In genomic region chr14:65961004-65961403, GRCh38 we compare ENCODE assay signal across 10 cellular contexts.
DNase-seq lines count a peak whose midpoint lies in the region; ATAC-seq and TF ChIP-seq lines count a peak whose summit lies in the region.
"Had no signal": no experiment of that assay in that cellular context is flagged by ENCODE, and none has a peak within 500 bp of the region (broad histone marks: within the 10 kb centered on the region; RNA-seq: fewer than 3 reads in every experiment).

No MANE protein-coding gene starts in this region.

- POLR2A ChIA-PET in PC-3 (lab: Charles Lee; ENCODE audit: unreplicated experiment): interaction anchor here (0.7 kb wide), 1 partner anchor 85 kb away, joined by 4 read pairs; no protein-coding TSS in a partner anchor

- H3F3A ChIP-seq in PC-3 (ENCODE audit: low read length, unreplicated experiment): no peaks in the 10 kb centered on the region

- H3K27me3 Mint-ChIP-seq in HFFc6 (ENCODE audit: insufficient read depth): peaks cover 10% of the 10 kb centered on the region; the same call in 1 of the 2 replicates
- peaks cover 18% of the 10 kb centered on the region for H3K27me3 Mint-ChIP-seq in activated T-helper 1 cell treated with anti-CD3 and anti-CD28 coated beads, Interleukin-12 subunit alpha, Interleukin-12 subunit beta, Interleukin-2, Interleukin-4 antibody, amounts not matched to agents 30 ng/mL and 10 ng/mL and 1 ng/mL, durations not matched to agents 14 hours and 24 hours and 36 hours (ENCODE audit: insufficient read depth)

- no peaks in the 10 kb centered on the region for H3K36me3 Mint-ChIP-seq in HFFc6 (ENCODE audit: low read depth)
- peaks cover 2% of the 10 kb centered on the region for H3K36me3 Mint-ChIP-seq in activated T-helper 1 cell treated with anti-CD3 and anti-CD28 coated beads, Interleukin-12 subunit alpha, Interleukin-12 subunit beta, Interleukin-2, Interleukin-4 antibody, amounts not matched to agents 30 ng/mL and 10 ng/mL and 1 ng/mL, durations not matched to agents 14 hours and 24 hours and 36 hours (ENCODE audit: low read depth)

- TF ChIP-seq CTCF in HFFc6 (IDR thresholded peaks at IDR 0.05) (peak; percentile 78), PC-3 (conservative IDR thresholded peaks at IDR 0.05; ENCODE audit: low read depth, low read length) (peak; percentile 84), cardiac muscle cell (IDR thresholded peaks at IDR 0.05; ENCODE audit: low read depth, low read length) (peak; percentile 92)

- no peak overlapping the region for H2AFZ ChIP-seq in PC-3 (ENCODE audit: low read length)

- H3K36me3 ChIP-seq in PC-3 (ENCODE audit: low read depth, low read length) (no peaks in the 10 kb centered on the region), cardiac muscle cell (no peaks in the 10 kb centered on the region)
- H3K36me3 ChIP-seq: uterus had no signal

- H3K4me1 ChIP-seq in PC-3 (ENCODE audit: insufficient read depth, low read length) (no peaks in the 10 kb centered on the region), cardiac muscle cell (ENCODE audit: low read depth) (no peaks in the 10 kb centered on the region)
- H3K4me1 ChIP-seq: uterus had no signal

- no peak overlapping the region for H3K4me2 ChIP-seq in PC-3 (ENCODE audit: low read length)

- H3K27ac Mint-ChIP-seq in HFFc6: no peak overlapping the region
- no peak overlapping the region for H3K27ac Mint-ChIP-seq in activated T-helper 1 cell treated with anti-CD3 and anti-CD28 coated beads, Interleukin-12 subunit alpha, Interleukin-12 subunit beta, Interleukin-2, Interleukin-4 antibody, amounts not matched to agents 30 ng/mL and 10 ng/mL and 1 ng/mL, durations not matched to agents 14 hours and 24 hours and 36 hours
- H3K27ac Mint-ChIP-seq: T-helper 1 cell treated with Interleukin-12 subunit alpha and Interleukin-12 subunit beta and Interleukin-4 antibody, amounts not matched to agents 30 μg/mL and 1 μg/mL, for 36 hours had no signal

- H3K4me3 ChIP-seq in PC-3 (ENCODE audit: low read length) (no peak overlapping the region), cardiac muscle cell (no peak overlapping the region)
- H3K4me3 ChIP-seq: uterus had no signal

- no peaks in the 10 kb centered on the region for H3K9me2 ChIP-seq in PC-3 (replicated peaks; ENCODE audit: low read length)

- no peak overlapping the region for H3K9ac ChIP-seq in PC-3 (ENCODE audit: low read length)

- peak; percentile 77 for DNase-seq in Daoy (ENCODE audit: low read depth)
- peak; percentile 6 for DNase-seq in HFFc6
- peak; percentile 67 for DNase-seq in PC-3
- peak; percentile 58 for DNase-seq in activated T-helper 1 cell treated with anti-CD3 and anti-CD28 coated beads, Interleukin-12 subunit alpha, Interleukin-12 subunit beta, Interleukin-2, Interleukin-4 antibody, amounts not matched to agents 30 ng/mL and 10 ng/mL and 1 ng/mL, durations not matched to agents 14 hours and 24 hours and 36 hours (ENCODE audit: low spot score)
- DNase-seq in cardiac muscle cell (ENCODE audit: low read depth in 1 of 2, low spot score in 1 of 2): peak; percentile 62 to 79
- peak; percentile 79 to 84 for DNase-seq in stimulated activated CD4-positive, alpha-beta T cell treated with anti-CD3 and anti-CD28 coated beads, Interleukin-15, amount 100 ng/mL, for 48 hours (ENCODE audit: low read depth in 2 of 2)
- DNase-seq in middle frontal gyrus (ENCODE audit: extremely low spot score, low spot score): no peak

- peak; percentile 53; the same call in 1 of the 2 replicates for ATAC-seq in PC-3
- no peak for ATAC-seq in GM19452 (IDR thresholded peaks at IDR 0.05; ENCODE audit: unreplicated experiment)

- BruUV-seq in PC-3 (replicated peaks; lab: Mats Ljungman, UMichigan): no TSS peak

- H3K27ac ChIP-seq in PC-3 (ENCODE audit: low read length) (no peak overlapping the region), cardiac muscle cell (no peak overlapping the region)
- H3K27ac ChIP-seq: uterus had no signal

- intact Hi-C loops in PC-3 (cut with micrococcal nuclease): no loop called here
- intact Hi-C loops in activated T-helper 1 cell treated with anti-CD3 and anti-CD28 coated beads, Interleukin-12 subunit alpha, Interleukin-12 subunit beta, Interleukin-2, Interleukin-4 antibody, amounts not matched to agents 30 ng/mL and 10 ng/mL and 1 ng/mL, durations not matched to agents 14 hours and 24 hours and 36 hours (cut with micrococcal nuclease): loop anchor here (1.0 to 5.0 kb wide), 5 partner anchors 34 to 546 kb away; no protein-coding TSS in a partner anchor

- no peak overlapping the region for H3K4me3 Mint-ChIP-seq in HFFc6
- no peak overlapping the region for H3K4me3 Mint-ChIP-seq in activated T-helper 1 cell treated with anti-CD3 and anti-CD28 coated beads, Interleukin-12 subunit alpha, Interleukin-12 subunit beta, Interleukin-2, Interleukin-4 antibody, amounts not matched to agents 30 ng/mL and 10 ng/mL and 1 ng/mL, durations not matched to agents 14 hours and 24 hours and 36 hours
- H3K4me3 Mint-ChIP-seq: T-helper 1 cell treated with Interleukin-12 subunit alpha and Interleukin-12 subunit beta and Interleukin-4 antibody, amounts not matched to agents 30 μg/mL and 1 μg/mL, for 36 hours had no signal

- H3K9me3 ChIP-seq in PC-3 (ENCODE audit: low read length) (no peaks in the 10 kb centered on the region), cardiac muscle cell (ENCODE audit: low read depth) (no peaks in the 10 kb centered on the region)
- H3K9me3 ChIP-seq: uterus had no signal

- H3K79me2 ChIP-seq in PC-3 (ENCODE audit: low read length): no peaks in the 10 kb centered on the region

- no peaks in the 10 kb centered on the region for H4K20me1 ChIP-seq in PC-3 (ENCODE audit: low read length)

- no peaks in the 10 kb centered on the region for H3K4me1 Mint-ChIP-seq in HFFc6 (ENCODE audit: low read depth)
- H3K4me1 Mint-ChIP-seq in activated T-helper 1 cell treated with anti-CD3 and anti-CD28 coated beads, Interleukin-12 subunit alpha, Interleukin-12 subunit beta, Interleukin-2, Interleukin-4 antibody, amounts not matched to agents 30 ng/mL and 10 ng/mL and 1 ng/mL, durations not matched to agents 14 hours and 24 hours and 36 hours (ENCODE audit: low read depth): peaks cover 28% of the 10 kb centered on the region

- CTCF ChIA-PET in PC-3 (lab: Charles Lee): no interaction called here

- H3K27me3 ChIP-seq in PC-3 (ENCODE audit: low read length): peaks cover 41% of the 10 kb centered on the region
- no peaks in the 10 kb centered on the region for H3K27me3 ChIP-seq in cardiac muscle cell
- H3K27me3 ChIP-seq: uterus had no signal

- no peaks in the 10 kb centered on the region for H3K9me3 Mint-ChIP-seq in HFFc6
- H3K9me3 Mint-ChIP-seq in activated T-helper 1 cell treated with anti-CD3 and anti-CD28 coated beads, Interleukin-12 subunit alpha, Interleukin-12 subunit beta, Interleukin-2, Interleukin-4 antibody, amounts not matched to agents 30 ng/mL and 10 ng/mL and 1 ng/mL, durations not matched to agents 14 hours and 24 hours and 36 hours: no peaks in the 10 kb centered on the region
- H3K9me3 Mint-ChIP-seq: T-helper 1 cell treated with Interleukin-12 subunit alpha and Interleukin-12 subunit beta and Interleukin-4 antibody, amounts not matched to agents 30 μg/mL and 1 μg/mL, for 36 hours had no signal
